In the genomic region with DNA sequence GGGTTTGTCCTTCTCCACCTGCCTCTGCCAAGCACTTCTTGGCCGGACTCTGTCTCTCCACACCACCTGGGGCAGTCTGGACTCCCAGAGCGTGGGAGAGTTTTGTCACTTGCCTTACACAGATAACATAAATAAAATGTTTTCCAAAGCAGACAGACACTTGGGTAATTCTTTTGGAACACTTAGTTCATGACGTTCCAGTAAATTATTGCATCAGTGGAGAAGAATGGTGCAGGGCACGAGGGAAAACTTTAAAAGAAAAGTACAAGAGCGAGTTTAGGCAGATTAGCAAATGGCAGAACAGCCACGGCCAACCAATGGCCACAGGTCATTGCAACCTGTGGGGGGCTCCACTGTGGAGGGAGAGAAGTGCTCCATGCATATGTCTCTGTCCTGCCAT, we compare ENCODE assay signal across 2 cellular contexts.
A peak's percentile ranks its signal among the peaks of the same experiment; 100 is the strongest.
TF ChIP-seq lines count a peak whose summit lies in the region.

No MANE protein-coding gene starts in this region.

TF ChIP-seq in K562, 482 proteins besides CTCF, POLR2A, EP300 and RAD21 (continued from another document):
- no peak for TF ChIP-seq CEBPG (CRISPR knock-in tag; IDR thresholded peaks at IDR 0.05)
- TF ChIP-seq CEBPG (tag; conservative IDR thresholded peaks at IDR 0.05 in 1 of 2, IDR thresholded peaks at IDR 0.05 in 1 of 2) = peak in 1 of 2 experiments; percentile 23; a peak in 1 of 4 replicates

TF ChIP-seq in GM23338, 12 proteins besides CTCF, POLR2A, EP300 and RAD21:
- no peak for TF ChIP-seq NANOG (IDR thresholded peaks at IDR 0.05; ENCODE audit: borderline replicate concordance)
- TF ChIP-seq, protein P1, sequence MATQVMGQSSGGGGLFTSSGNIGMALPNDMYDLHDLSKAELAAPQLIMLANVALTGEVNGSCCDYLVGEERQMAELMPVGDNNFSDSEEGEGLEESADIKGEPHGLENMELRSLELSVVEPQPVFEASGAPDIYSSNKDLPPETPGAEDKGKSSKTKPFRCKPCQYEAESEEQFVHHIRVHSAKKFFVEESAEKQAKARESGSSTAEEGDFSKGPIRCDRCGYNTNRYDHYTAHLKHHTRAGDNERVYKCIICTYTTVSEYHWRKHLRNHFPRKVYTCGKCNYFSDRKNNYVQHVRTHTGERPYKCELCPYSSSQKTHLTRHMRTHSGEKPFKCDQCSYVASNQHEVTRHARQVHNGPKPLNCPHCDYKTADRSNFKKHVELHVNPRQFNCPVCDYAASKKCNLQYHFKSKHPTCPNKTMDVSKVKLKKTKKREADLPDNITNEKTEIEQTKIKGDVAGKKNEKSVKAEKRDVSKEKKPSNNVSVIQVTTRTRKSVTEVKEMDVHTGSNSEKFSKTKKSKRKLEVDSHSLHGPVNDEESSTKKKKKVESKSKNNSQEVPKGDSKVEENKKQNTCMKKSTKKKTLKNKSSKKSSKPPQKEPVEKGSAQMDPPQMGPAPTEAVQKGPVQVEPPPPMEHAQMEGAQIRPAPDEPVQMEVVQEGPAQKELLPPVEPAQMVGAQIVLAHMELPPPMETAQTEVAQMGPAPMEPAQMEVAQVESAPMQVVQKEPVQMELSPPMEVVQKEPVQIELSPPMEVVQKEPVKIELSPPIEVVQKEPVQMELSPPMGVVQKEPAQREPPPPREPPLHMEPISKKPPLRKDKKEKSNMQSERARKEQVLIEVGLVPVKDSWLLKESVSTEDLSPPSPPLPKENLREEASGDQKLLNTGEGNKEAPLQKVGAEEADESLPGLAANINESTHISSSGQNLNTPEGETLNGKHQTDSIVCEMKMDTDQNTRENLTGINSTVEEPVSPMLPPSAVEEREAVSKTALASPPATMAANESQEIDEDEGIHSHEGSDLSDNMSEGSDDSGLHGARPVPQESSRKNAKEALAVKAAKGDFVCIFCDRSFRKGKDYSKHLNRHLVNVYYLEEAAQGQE (IDR thresholded peaks at IDR 0.05; ENCODE audit: unreplicated experiment) = no peak
- no peak for TF ChIP-seq STAT1 (IDR thresholded peaks at IDR 0.05; ENCODE audit: unreplicated experiment)
- TF ChIP-seq JUNB (IDR thresholded peaks at IDR 0.05; ENCODE audit: unreplicated experiment) = no peak
